ENCODE assay signal across 14 cellular contexts in genomic region chr16:22397459-22397858, GRCh38. TPM values are rescaled to one million over a fixed set of nuclear protein-coding genes. Genes with fewer than 3 reads are reported as not detected.
DNase-seq lines count a peak whose midpoint lies in the region; ATAC-seq and TF ChIP-seq lines count a peak whose summit lies in the region.
"Had no signal": no experiment of that assay in that cellular context is flagged by ENCODE, and none has a peak within 500 bp of the region (broad histone marks: within the 10 kb centered on the region; RNA-seq: fewer than 3 reads in every experiment).

No MANE protein-coding gene starts in this region.

- DNase-seq in EL, result peak; percentile 96
- DNase-seq in RPMI7951 (ENCODE audit: low read depth), result peak; percentile 79
- peak; percentile 69 for DNase-seq in epithelial cell of proximal tubule (ENCODE audit: low read depth)
- peak; percentile 85 for DNase-seq in osteoblast (ENCODE audit: insufficient read length, low spot score, missing footprints)
- no peak for DNase-seq in heart left ventricle
- DNase-seq in amygdala (lab: John Stamatoyannopoulos, UW), result no peak
- DNase-seq in activated naive CD4-positive, alpha-beta T cell (lab: John Stamatoyannopoulos, UW), result no peak
- DNase-seq: activated CD4-positive, CD25-positive, alpha-beta regulatory T cell; activated T-cell treated with anti-CD3 and anti-CD28 coated beads, Interleukin-2, amount 50 U/mL, for 24 hours; NCI-H526; nucleus accumbens; SIG-M5; stimulated activated naive B cell treated with anti-CD40 and anti-IgM and Interleukin-4, amounts not matched to agents 10 μg/mL and 1 μg/mL and 100 μg/mL, for 72 hours had no signal

- H2AFZ ChIP-seq in osteoblast (ENCODE audit: low read length), result no peak overlapping the region

- H3K27ac ChIP-seq in osteoblast (ENCODE audit: low read depth, low read length), result peak overlapping the region; percentile 31
- no peak overlapping the region for H3K27ac ChIP-seq in heart left ventricle

- H3K79me2 ChIP-seq in osteoblast (ENCODE audit: insufficient read depth, low read length), result no peaks in the 10 kb centered on the region

- no peaks in the 10 kb centered on the region for H4K20me1 ChIP-seq in osteoblast (ENCODE audit: insufficient read depth, low read length)

- ATAC-seq in heart left ventricle (no peak), GM21423 (IDR thresholded peaks at IDR 0.05; ENCODE audit: unreplicated experiment) (no peak)
- ATAC-seq: stimulated activated naive B cell treated with anti-CD40 and anti-IgM and Interleukin-4, amounts not matched to agents 10 μg/mL and 1 μg/mL and 100 μg/mL, for 72 hours had no signal

- no peak overlapping the region for H3K4me3 ChIP-seq in epithelial cell of proximal tubule (ENCODE audit: low read depth, low read length)
- H3K4me3 ChIP-seq in osteoblast (ENCODE audit: insufficient read depth, low read length), result no peak overlapping the region
- H3K4me3 ChIP-seq in heart left ventricle, result no peak overlapping the region

- intact Hi-C loops in heart left ventricle (cut with DNase I), result no loop called here

- no peak for TF ChIP-seq POLR2A in heart left ventricle (IDR thresholded peaks at IDR 0.05)

- no peaks in the 10 kb centered on the region for H3K27me3 ChIP-seq in osteoblast (ENCODE audit: insufficient read depth, low read length)
- H3K27me3 ChIP-seq in heart left ventricle, result no peaks in the 10 kb centered on the region

- TF ChIP-seq CTCF in epithelial cell of proximal tubule (conservative IDR thresholded peaks at IDR 0.05; ENCODE audit: low read depth, low read length), result no peak
- TF ChIP-seq CTCF in osteoblast (IDR thresholded peaks at IDR 0.05; ENCODE audit: extremely low read depth, low read depth, low read length), result no peak
- TF ChIP-seq CTCF in heart left ventricle (IDR thresholded peaks at IDR 0.05), result no peak

- 80 to 89% (median 85%) methylated on average over 1 of the region's 1 CpG for WGBS in heart left ventricle, 4 donors

- H3K4me1 ChIP-seq in osteoblast (ENCODE audit: insufficient read depth, low read length), result peaks cover 30% of the 10 kb centered on the region
- H3K4me1 ChIP-seq in heart left ventricle, result peaks cover 0 to 15% (median 0%) of the 10 kb centered on the region in 12 donors

- no peaks in the 10 kb centered on the region for H3K36me3 ChIP-seq in osteoblast (ENCODE audit: insufficient read depth, low read length)
- no peaks in the 10 kb centered on the region for H3K36me3 ChIP-seq in heart left ventricle

- H3K4me2 ChIP-seq in osteoblast (ENCODE audit: insufficient read depth, low read length), result peak overlapping the region; percentile 54

- H3K9me3 ChIP-seq in osteoblast (ENCODE audit: low read depth, low read length), result no peaks in the 10 kb centered on the region
- H3K9me3 ChIP-seq in heart left ventricle, result no peaks in the 10 kb centered on the region

RNA-seq across cellular contexts. Expression of gene CDR2, which starts 23.0 kb away (rescaled TPM):
- 23.5 and 25.8 TPM in 2 replicates for total RNA-seq in RPMI7951 (2014; rRNA removed; shearing (Covaris generic))
- total RNA-seq in epithelial cell of proximal tubule, result 36.1 and 37.0 TPM in 2 replicates
- total RNA-seq in osteoblast, result 49.5 and 52.5 TPM in 2 replicates
- total RNA-seq in heart left ventricle, result 10 to 100 TPM in 1 of 9 donors, 1 to 10 TPM in 8; 4.7 to 12.4 (median 6.0) TPM
- 1 to 10 TPM; 3.7 to 8.4 TPM for polyA plus RNA-seq in heart left ventricle

Comparison
In these comparisons a context has a peak if more than half of its experiments do, and no peak if none do; other contexts are left out.
1. DNase-seq: peak in EL (single experiment), RPMI7951 (single experiment), epithelial cell of proximal tubule (single experiment) and osteoblast (single experiment); none in heart left ventricle (0 of 5), amygdala (0 of 56) and activated naive CD4-positive, alpha-beta T cell (0 of 4).